In genomic region chr6:162713926-162714759, GRCh38 we compare ENCODE assay signal across 26 cellular contexts. TPM values are rescaled to one million over a fixed set of nuclear protein-coding genes. Genes with fewer than 3 reads are reported as not detected.
"Had no signal": no experiment of that assay in that cellular context is flagged by ENCODE, and none has a peak within 500 bp of the region (broad histone marks: within the 10 kb centered on the region; RNA-seq: fewer than 3 reads in every experiment).

No MANE protein-coding gene starts in this region.

- H3K4me3 ChIP-seq: adrenal gland, ascending aorta, colonic mucosa, lower lobe of right lung, testis, vagina had no signal

- H3K27me3 Mint-ChIP-seq: activated B cell treated with CpG ODN at 0.5 μM for 24 hours; activated CD4-positive, alpha-beta T cell treated with anti-CD3 and anti-CD28 coated beads for 36 hours; activated naive CD8-positive, alpha-beta T cell; central memory CD8-positive, alpha-beta T cell; progenitor cell of endocrine pancreas; stimulated activated naive B cell treated with anti-CD40 and anti-IgM and Interleukin-4, amounts not matched to agents 10 μg/mL and 1 μg/mL and 100 μg/mL, for 72 hours had no signal

- H3K27ac Mint-ChIP-seq: activated B cell treated with CpG ODN at 0.5 μM for 24 hours; activated CD4-positive, alpha-beta T cell treated with anti-CD3 and anti-CD28 coated beads for 36 hours; activated naive CD8-positive, alpha-beta T cell; activated T-helper 2 cell treated with anti-CD3 and anti-CD28 coated beads, Interferon-gamma antibody, Interleukin-2, Interleukin-4, amounts not matched to agents 10 μg/mL and 5 μg/mL and 100 μg/mL, durations not matched to agents 14 hours and 24 hours and 36 hours; naive B cell; progenitor cell of endocrine pancreas; stimulated activated naive B cell treated with anti-CD40 and anti-IgM and Interleukin-4, amounts not matched to agents 10 μg/mL and 1 μg/mL and 100 μg/mL, for 72 hours; T-helper 2 cell treated with Interferon-gamma antibody and Interleukin-4, amounts not matched to agents 5 μg/mL and 100 μg/mL, for 36 hours had no signal

- H3K36me3 Mint-ChIP-seq: naive B cell had no signal

- ATAC-seq: activated CD4-positive, alpha-beta T cell treated with anti-CD3 and anti-CD28 coated beads for 36 hours; activated T-cell treated with anti-CD3 and anti-CD28 coated beads, Interleukin-2, amount 50 U/mL, for 4 hours; left lobe of liver; lower lobe of right lung; stimulated activated naive B cell treated with anti-CD40 and anti-IgM and Interleukin-4, amounts not matched to agents 10 μg/mL and 1 μg/mL and 100 μg/mL, for 72 hours had no signal

- H3K4me1 Mint-ChIP-seq: activated B cell treated with CpG ODN at 0.5 μM for 24 hours; activated CD4-positive, alpha-beta T cell treated with anti-CD3 and anti-CD28 coated beads for 36 hours; central memory CD8-positive, alpha-beta T cell had no signal

- H3K9me3 ChIP-seq: adrenal gland, ascending aorta, colonic mucosa, lower lobe of right lung, testis, vagina had no signal

- H3K4me3 Mint-ChIP-seq: activated B cell treated with CpG ODN at 0.5 μM for 24 hours; activated CD4-positive, alpha-beta T cell treated with anti-CD3 and anti-CD28 coated beads for 36 hours; activated naive CD8-positive, alpha-beta T cell; activated T-cell treated with anti-CD3 and anti-CD28 coated beads, Interleukin-2, amount 50 U/mL, for 4 hours; central memory CD8-positive, alpha-beta T cell; naive B cell; stimulated activated naive B cell treated with anti-CD40 and anti-IgM and Interleukin-4, amounts not matched to agents 10 μg/mL and 1 μg/mL and 100 μg/mL, for 72 hours; T-helper 2 cell treated with Interferon-gamma antibody and Interleukin-4, amounts not matched to agents 5 μg/mL and 100 μg/mL, for 36 hours had no signal

- H3K4me1 ChIP-seq: adrenal gland, ascending aorta, colonic mucosa, lower lobe of right lung, testis, vagina had no signal

- H3K27me3 ChIP-seq: adrenal gland, ascending aorta, colonic mucosa, testis, vagina had no signal

- H3K36me3 ChIP-seq: adrenal gland, ascending aorta, colonic mucosa, lower lobe of right lung, vagina had no signal

- H3K27ac ChIP-seq: adrenal gland, ascending aorta, colonic mucosa, lower lobe of right lung, testis, vagina had no signal

- DNase-seq: activated B cell treated with CpG ODN at 0.5 μM for 24 hours; activated CD4-positive, alpha-beta T cell treated with anti-CD3 and anti-CD28 coated beads for 36 hours; activated CD4-positive, alpha-beta T cell treated with anti-CD3 and anti-CD28 coated beads, Interleukin-2, amount 50 U/mL, for 4 hours; activated CD8-positive, alpha-beta memory T cell treated with anti-CD3 and anti-CD28 coated beads for 24 hours; activated CD8-positive, alpha-beta memory T cell treated with anti-CD3 and anti-CD28 coated beads, Interleukin-2, amount 50 U/mL, for 4 hours; activated naive CD4-positive, alpha-beta T cell; activated T-cell treated with anti-CD3 and anti-CD28 coated beads, Interleukin-2, amount 50 U/mL, for 4 hours; colonic mucosa; kidney; lower lobe of right lung; naive B cell; stimulated activated CD4-positive, alpha-beta T cell treated with anti-CD3 and anti-CD28 coated beads, Interleukin-2, amount 100 ng/mL, for 48 hours; stimulated activated CD8-positive, alpha-beta memory T cell treated with anti-CD3 and anti-CD28 coated beads, Interleukin-4, amount 100 ng/mL, for 48 hours; stimulated activated naive B cell treated with anti-CD40 and anti-IgM and Interleukin-4, amounts not matched to agents 10 μg/mL and 1 μg/mL and 100 μg/mL, for 72 hours; testis; trophoblast cell had no signal

- H3K9me3 Mint-ChIP-seq: activated T-helper 2 cell treated with anti-CD3 and anti-CD28 coated beads, Interferon-gamma antibody, Interleukin-2, Interleukin-4, amounts not matched to agents 10 μg/mL and 5 μg/mL and 100 μg/mL, durations not matched to agents 14 hours and 24 hours and 36 hours; T-helper 2 cell treated with Interferon-gamma antibody and Interleukin-4, amounts not matched to agents 5 μg/mL and 100 μg/mL, for 36 hours had no signal

RNA-seq across cellular contexts. Expression of gene PRKN, which starts 13.4 kb away (rescaled TPM):
- total RNA-seq: activated T-helper 2 cell treated with anti-CD3 and anti-CD28 coated beads, Interferon-gamma antibody, Interleukin-2, Interleukin-4, amounts not matched to agents 10 μg/mL and 5 μg/mL and 100 μg/mL, durations not matched to agents 14 hours and 24 hours and 36 hours had no signal

RNA-seq across cellular contexts. Expression of gene PACRG, which starts 13.6 kb away (rescaled TPM):
- total RNA-seq: activated B cell treated with CpG ODN at 0.5 μM for 24 hours; activated CD4-positive, alpha-beta T cell treated with anti-CD3 and anti-CD28 coated beads for 36 hours; activated T-cell treated with anti-CD3 and anti-CD28 coated beads, Interleukin-2, amount 50 U/mL, for 4 hours; activated T-helper 2 cell treated with anti-CD3 and anti-CD28 coated beads, Interferon-gamma antibody, Interleukin-2, Interleukin-4, amounts not matched to agents 10 μg/mL and 5 μg/mL and 100 μg/mL, durations not matched to agents 14 hours and 24 hours and 36 hours; ascending aorta; mesenteric fat pad; vagina had no signal
